Comparison of ENCODE assay signal across 13 cellular contexts in genomic region chr12:57012600-57013465, GRCh38. TPM values are rescaled to one million over a fixed set of nuclear protein-coding genes. Genes with fewer than 3 reads are reported as not detected.
A peak's percentile ranks its signal among the peaks of the same experiment; 100 is the strongest.
DNase-seq lines count a peak whose midpoint lies in the region; ATAC-seq and TF ChIP-seq lines count a peak whose summit lies in the region.
"Had no signal": no experiment of that assay in that cellular context is flagged by ENCODE, and none has a peak within 500 bp of the region (broad histone marks: within the 10 kb centered on the region; RNA-seq: fewer than 3 reads in every experiment).

No MANE protein-coding gene starts in this region.

- TF ChIP-seq CTCF in retinal pigment epithelial cell (conservative IDR thresholded peaks at IDR 0.05; ENCODE audit: low read depth, low read length), result peak; percentile 11
- TF ChIP-seq CTCF in upper lobe of right lung (IDR thresholded peaks at IDR 0.05), result no peak

- no peaks in the 10 kb centered on the region for H3K36me3 ChIP-seq in upper lobe of right lung
- H3K36me3 ChIP-seq: tibial nerve had no signal

- H3K27ac Mint-ChIP-seq in activated CD4-positive, alpha-beta T cell treated with anti-CD3 and anti-CD28 coated beads for 36 hours, result peak overlapping the region; percentile 56

- DNase-seq in activated CD4-positive, alpha-beta T cell treated with anti-CD3 and anti-CD28 coated beads for 36 hours, result no peak
- no peak for DNase-seq in activated CD4-positive, alpha-beta T cell treated with anti-CD3 and anti-CD28 coated beads for 4 hours
- DNase-seq in retinal pigment epithelial cell (ENCODE audit: low read depth) (no peak), T-helper 1 cell (no peak), cardiac septum (ENCODE audit: low spot score) (no peak), upper lobe of right lung (no peak)
- DNase-seq: cerebellar nuclear complex, naive B cell had no signal

- H3K4me3 ChIP-seq in retinal pigment epithelial cell (ENCODE audit: low read length), result no peak overlapping the region
- no peak overlapping the region for H3K4me3 ChIP-seq in upper lobe of right lung
- H3K4me3 ChIP-seq: tibial nerve had no signal

- intact Hi-C loops in activated CD4-positive, alpha-beta T cell treated with anti-CD3 and anti-CD28 coated beads for 36 hours (cut with DNase I, micrococcal nuclease), result no loop called here
- intact Hi-C loops in cardiac septum (cut with DNase I), result no loop called here
- intact Hi-C loops in upper lobe of right lung (cut with DNase I), result no loop called here

- peaks cover 8% of the 10 kb centered on the region for H3K27me3 ChIP-seq in upper lobe of right lung

- POLR2A ChIA-PET in activated CD4-positive, alpha-beta T cell treated with anti-CD3 and anti-CD28 coated beads for 36 hours (lab: Charles Lee), result no interaction called here

- CTCF ChIA-PET in activated CD4-positive, alpha-beta T cell treated with anti-CD3 and anti-CD28 coated beads for 36 hours (lab: Charles Lee), result interaction anchor here (0.5 to 4.0 kb wide), 9 partner anchors 8 to 443 kb away, joined by 3 to 24 read pairs (median 4); no protein-coding TSS in a partner anchor

- peaks cover 41% of the 10 kb centered on the region for H3K4me1 Mint-ChIP-seq in activated CD4-positive, alpha-beta T cell treated with anti-CD3 and anti-CD28 coated beads for 36 hours

- no peaks in the 10 kb centered on the region for H3K9me3 Mint-ChIP-seq in activated CD4-positive, alpha-beta T cell treated with anti-CD3 and anti-CD28 coated beads for 36 hours (ENCODE audit: low read depth)
- H3K9me3 Mint-ChIP-seq: naive B cell had no signal

- ATAC-seq in activated CD4-positive, alpha-beta T cell treated with anti-CD3 and anti-CD28 coated beads for 36 hours, result no peak
- peak; percentile 69 for ATAC-seq in GM21619 (IDR thresholded peaks at IDR 0.05; ENCODE audit: unreplicated experiment)
- peak; percentile 74 for ATAC-seq in HG03460 (IDR thresholded peaks at IDR 0.05; ENCODE audit: unreplicated experiment)
- no peak for ATAC-seq in upper lobe of right lung

- H3K4me3 Mint-ChIP-seq in activated CD4-positive, alpha-beta T cell treated with anti-CD3 and anti-CD28 coated beads for 36 hours, result no peak overlapping the region
- H3K4me3 Mint-ChIP-seq: naive B cell had no signal

- H3K27ac ChIP-seq in upper lobe of right lung, result no peak overlapping the region
- H3K27ac ChIP-seq: KMS-11, tibial nerve had no signal

- H3K27me3 Mint-ChIP-seq in activated CD4-positive, alpha-beta T cell treated with anti-CD3 and anti-CD28 coated beads for 36 hours, result no peaks in the 10 kb centered on the region

- no peaks in the 10 kb centered on the region for H3K36me3 Mint-ChIP-seq in activated CD4-positive, alpha-beta T cell treated with anti-CD3 and anti-CD28 coated beads for 36 hours (ENCODE audit: low read depth)
- H3K36me3 Mint-ChIP-seq: naive B cell had no signal

- no peaks in the 10 kb centered on the region for H3K9me3 ChIP-seq in upper lobe of right lung
- H3K9me3 ChIP-seq: tibial nerve had no signal

- no peaks in the 10 kb centered on the region for H3K4me1 ChIP-seq in upper lobe of right lung

RNA-seq across cellular contexts. Expression of gene TAC3, which starts 3.5 kb away (rescaled TPM):
- under 1 TPM; 0.37 to 0.63 TPM for total RNA-seq in activated CD4-positive, alpha-beta T cell treated with anti-CD3 and anti-CD28 coated beads for 36 hours
- not detected for total RNA-seq in cardiac septum
- total RNA-seq in upper lobe of right lung, result not detected
- total RNA-seq: glomerular endothelial cell, tibial nerve had no signal

RNA-seq across cellular contexts. Expression of gene ZBTB39, which starts 6.5 kb away (rescaled TPM):
- total RNA-seq in activated CD4-positive, alpha-beta T cell treated with anti-CD3 and anti-CD28 coated beads for 36 hours, result 1 to 10 TPM; 6.4 to 6.6 TPM
- total RNA-seq in cardiac septum (3.5 TPM), upper lobe of right lung (7.2 TPM)

RNA-seq across cellular contexts. Expression of gene MYO1A, which starts 37.1 kb away (rescaled TPM):
- total RNA-seq in activated CD4-positive, alpha-beta T cell treated with anti-CD3 and anti-CD28 coated beads for 36 hours, result 1 to 10 TPM; 2.4 to 2.6 TPM
- total RNA-seq in cardiac septum, result 0.11 TPM
- total RNA-seq in upper lobe of right lung, result 1.4 TPM
- total RNA-seq: glomerular endothelial cell had no signal

RNA-seq across cellular contexts. Expression of gene RDH16, which starts 55.4 kb away (rescaled TPM):
- total RNA-seq in activated CD4-positive, alpha-beta T cell treated with anti-CD3 and anti-CD28 coated beads for 36 hours, result under 1 TPM; 0.18 to 0.32 TPM
- total RNA-seq in cardiac septum, result 0.22 TPM
- total RNA-seq in upper lobe of right lung, result 0.32 TPM
- total RNA-seq: glomerular endothelial cell had no signal

Comparison
In these comparisons a context has a peak if more than half of its experiments do, and no peak if none do; other contexts are left out.
1. ATAC-seq: peak in GM21619 (single experiment) and HG03460 (single experiment); none in activated CD4-positive, alpha-beta T cell treated with anti-CD3 and anti-CD28 coated beads for 36 hours (single experiment) and upper lobe of right lung (single experiment).